11 cellular contexts compared by ENCODE assay signal in the genomic region with DNA sequence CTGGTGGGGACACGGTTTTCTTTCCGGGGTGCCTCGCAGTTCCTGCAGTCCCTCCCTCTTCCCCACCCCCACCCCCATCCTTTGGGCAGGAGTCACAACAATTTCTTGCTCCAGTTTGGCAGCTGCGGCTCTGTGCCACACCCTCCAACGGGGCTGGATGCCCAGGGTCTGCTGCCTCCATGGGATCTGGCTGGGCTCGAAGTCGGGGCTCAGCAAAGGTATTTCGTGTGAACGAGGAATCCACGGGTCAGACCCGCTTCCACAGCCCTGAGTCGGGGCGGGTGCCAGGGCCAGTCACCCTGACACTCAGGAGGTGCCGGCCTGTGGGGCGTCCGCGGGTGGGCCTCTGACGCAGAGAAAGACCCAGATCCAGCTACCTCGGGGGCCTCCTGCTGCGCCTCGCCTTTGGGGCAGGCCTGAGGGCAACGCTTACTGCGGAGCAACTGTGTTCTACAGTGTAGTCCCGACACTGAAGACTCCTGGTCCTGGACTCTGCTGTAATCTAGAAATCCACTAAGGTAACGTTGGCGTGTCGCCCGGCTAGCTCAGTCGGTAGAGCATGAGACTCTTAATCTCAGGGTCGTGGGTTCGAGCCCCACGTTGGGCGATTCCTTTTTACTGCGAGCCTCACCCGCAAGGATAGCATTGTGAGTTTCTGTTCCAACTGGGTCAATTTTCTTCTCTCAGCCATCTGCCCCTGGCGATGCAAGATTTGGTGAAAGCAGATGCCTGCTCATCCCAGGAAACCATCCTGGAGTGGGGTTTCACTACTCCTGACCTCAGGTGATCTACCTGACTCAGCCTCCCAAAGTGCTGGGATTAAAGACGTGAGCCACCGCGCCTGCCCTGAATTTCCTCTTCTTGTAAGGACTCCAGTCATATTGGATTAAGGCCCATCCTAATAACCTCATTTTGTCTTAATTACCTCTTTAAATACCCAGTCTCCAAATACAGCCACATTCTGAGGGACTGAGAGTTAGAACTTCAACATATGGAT. TPM values are rescaled to one million over a fixed set of nuclear protein-coding genes. Genes with fewer than 3 reads are reported as not detected.
DNase-seq lines count a peak whose midpoint lies in the region; ATAC-seq, FAIRE-seq and TF ChIP-seq lines count a peak whose summit lies in the region.
"Had no signal": no experiment of that assay in that cellular context is flagged by ENCODE, and none has a peak within 500 bp of the region (broad histone marks: within the 10 kb centered on the region; RNA-seq: fewer than 3 reads in every experiment).

No MANE protein-coding gene starts in this region.

- peak overlapping the region; percentile 52 for H3K4me2 ChIP-seq in endothelial cell of umbilical vein (ENCODE audit: insufficient read depth, low read length)

- H3K9me3 Mint-ChIP-seq in stimulated activated effector memory CD8-positive, alpha-beta T cell treated with anti-CD3 and anti-CD28 coated beads, Interleukin-12 subunit alpha, Interleukin-12 subunit beta, amount 100 ng/mL, for 72 hours: no peaks in the 10 kb centered on the region

- DNase-seq in activated T-cell treated with anti-CD3 and anti-CD28 coated beads for 24 hours (ENCODE audit: low read depth) (peak; percentile 57), NT2/D1 (ENCODE audit: low read depth, low spot score) (no peak), endothelial cell of umbilical vein (ENCODE audit: low read depth, low spot score) (peak; percentile 39), caudate nucleus (lab: John Stamatoyannopoulos, UW) (no peak), cerebellar nuclear complex (lab: John Stamatoyannopoulos, UW) (no peak)
- no peak for DNase-seq in activated T-cell treated with anti-CD3 and anti-CD28 coated beads, Interleukin-2, amount 50 U/mL, for 1 hour
- peak; percentile 29 to 78 for DNase-seq in stimulated activated effector memory CD8-positive, alpha-beta T cell treated with anti-CD3 and anti-CD28 coated beads, Interleukin-12 subunit alpha, Interleukin-12 subunit beta, amount 100 ng/mL, for 72 hours (ENCODE audit: low spot score in 2 of 2)
- DNase-seq: DND-41 had no signal

- CTCF ChIA-PET in endothelial cell of umbilical vein (lab: Charles Lee): interaction anchor here (1.6 kb wide), 1 partner anchor 25 kb away, joined by 4 read pairs; no protein-coding TSS in a partner anchor

- H2AFZ ChIP-seq in endothelial cell of umbilical vein (ENCODE audit: low read depth, low read length): peak overlapping the region; percentile 15

- POLR2A ChIA-PET in endothelial cell of umbilical vein (lab: Charles Lee): interaction anchor here (0.6 kb wide), 1 partner anchor 253 kb away, joined by 3 read pairs; no protein-coding TSS in a partner anchor

- H3K27me3 ChIP-seq in NT2/D1 (ENCODE audit: insufficient read depth, insufficient read length) (peaks cover 29% of the 10 kb centered on the region), endothelial cell of umbilical vein (ENCODE audit: control insufficient read depth in 2 of 2, insufficient read depth in 2 of 2, low read length in 2 of 2) (peaks cover 23 to 24% of the 10 kb centered on the region in 2 experiments)

- H3K4me1 Mint-ChIP-seq in stimulated activated effector memory CD8-positive, alpha-beta T cell treated with anti-CD3 and anti-CD28 coated beads, Interleukin-12 subunit alpha, Interleukin-12 subunit beta, amount 100 ng/mL, for 72 hours: peaks cover 32% of the 10 kb centered on the region

- peak; percentile 67 for FAIRE-seq in endothelial cell of umbilical vein (lab: Jason Lieb, UNC)

- H3K79me2 ChIP-seq in endothelial cell of umbilical vein (ENCODE audit: control insufficient read depth, insufficient read depth, low read length): no peaks in the 10 kb centered on the region

- no peak for TF ChIP-seq POLR2A in endothelial cell of umbilical vein (IDR thresholded peaks at IDR 0.05; ENCODE audit: low read depth, low read length)

- H3K27ac Mint-ChIP-seq in stimulated activated effector memory CD8-positive, alpha-beta T cell treated with anti-CD3 and anti-CD28 coated beads, Interleukin-12 subunit alpha, Interleukin-12 subunit beta, amount 100 ng/mL, for 72 hours: peak overlapping the region; percentile 82

- H4K20me1 ChIP-seq in endothelial cell of umbilical vein (replicated peaks; ENCODE audit: control insufficient read depth, extremely low read depth, insufficient read depth, low read length): no peaks in the 10 kb centered on the region

- intact Hi-C loops in endothelial cell of umbilical vein (cut with micrococcal nuclease): no loop called here

- H3K27ac ChIP-seq in endothelial cell of umbilical vein (ENCODE audit: insufficient read depth, low read depth, low read length) (no peak overlapping the region), caudate nucleus (ENCODE audit: low read depth, low read length) (no peak overlapping the region)

- H3K4me3 Mint-ChIP-seq in stimulated activated effector memory CD8-positive, alpha-beta T cell treated with anti-CD3 and anti-CD28 coated beads, Interleukin-12 subunit alpha, Interleukin-12 subunit beta, amount 100 ng/mL, for 72 hours: peak overlapping the region; percentile 64

- H3K4me1 ChIP-seq in NT2/D1 (ENCODE audit: insufficient read depth, insufficient read length) (peaks cover 8% of the 10 kb centered on the region), endothelial cell of umbilical vein (ENCODE audit: control insufficient read depth, extremely low read depth, insufficient read depth, low read length) (peaks cover 20% of the 10 kb centered on the region)

- H3K9ac ChIP-seq in NT2/D1 (ENCODE audit: insufficient read length, low read depth) (peak overlapping the region; percentile 61), endothelial cell of umbilical vein (replicated peaks; ENCODE audit: extremely low read depth, insufficient read depth, low read length) (no peak overlapping the region)

- H3K36me3 ChIP-seq in NT2/D1 (ENCODE audit: insufficient read depth, insufficient read length, low read length): no peaks in the 10 kb centered on the region
- H3K36me3 ChIP-seq in endothelial cell of umbilical vein (ENCODE audit: control insufficient read depth in 2 of 2, extremely low read depth in 1 of 2, insufficient read depth in 2 of 2, low read length in 2 of 2): no peaks in the 10 kb centered on the region

- ATAC-seq in stimulated activated effector memory CD8-positive, alpha-beta T cell treated with anti-CD3 and anti-CD28 coated beads, Interleukin-12 subunit alpha, Interleukin-12 subunit beta, amount 100 ng/mL, for 72 hours: no peak
- no peak for ATAC-seq in HG03135 (IDR thresholded peaks at IDR 0.05; ENCODE audit: unreplicated experiment)

- H3K4me3 ChIP-seq in NT2/D1 (ENCODE audit: insufficient read length, low read depth): peak overlapping the region; percentile 55
- peak overlapping the region in 1 of 3 experiments; percentile 10 for H3K4me3 ChIP-seq in endothelial cell of umbilical vein (replicated peaks in 1 of 3; ENCODE audit: insufficient read depth in 1 of 3, low read depth in 1 of 3, low read length in 3 of 3)

- H3K36me3 Mint-ChIP-seq in stimulated activated effector memory CD8-positive, alpha-beta T cell treated with anti-CD3 and anti-CD28 coated beads, Interleukin-12 subunit alpha, Interleukin-12 subunit beta, amount 100 ng/mL, for 72 hours: peaks cover 23% of the 10 kb centered on the region

- BruUV-seq in endothelial cell of umbilical vein (replicated peaks; lab: Mats Ljungman, UMichigan): no TSS peak

- dilution Hi-C loops in endothelial cell of umbilical vein (cut with MboI; ENCODE audit: extremely low pct_ligation_motif_present, low sequenced_read_pairs): no loop called here

- H3K9me3 ChIP-seq in NT2/D1 (ENCODE audit: insufficient read depth, low read length) (no peaks in the 10 kb centered on the region), endothelial cell of umbilical vein (replicated peaks; ENCODE audit: control insufficient read depth, insufficient read depth, low read length) (no peaks in the 10 kb centered on the region)

- H3K9me1 ChIP-seq in endothelial cell of umbilical vein (replicated peaks; ENCODE audit: control insufficient read depth, extremely low read depth, insufficient read depth, low read length): no peaks in the 10 kb centered on the region

- no peak for TF ChIP-seq CTCF in endothelial cell of umbilical vein (IDR thresholded peaks at IDR 0.05; ENCODE audit: extremely low read depth in 1 of 2, insufficient read depth in 1 of 2, low read depth in 1 of 2, low read length in 2 of 2)

TF ChIP-seq in endothelial cell of umbilical vein, 7 proteins besides CTCF, POLR2A, EP300 and RAD21:
- TF ChIP-seq EZH2 (IDR thresholded peaks at IDR 0.05; ENCODE audit: borderline replicate concordance, low read depth, low read length, severe bottlenecking): peak; percentile 42
- no peak for TF ChIP-seq FOS (IDR thresholded peaks at IDR 0.05; ENCODE audit: borderline replicate concordance, insufficient read depth, low read length)
- TF ChIP-seq MYC (IDR thresholded peaks at IDR 0.05; ENCODE audit: low read depth, low read length): no peak

RNA-seq across cellular contexts. Expression of gene OR1F1, which starts 12.5 kb away (rescaled TPM):
- total RNA-seq in endothelial cell of umbilical vein: not detected in 2 replicates
- polyA plus RNA-seq in endothelial cell of umbilical vein: 0.17 and 0.25 TPM in 2 replicates
- 0.10 and 0.14 TPM in 2 replicates for polyA plus RNA-seq in endothelial cell of umbilical vein (2011; cell fraction: cytosol; rRNA removed)
- not detected in 2 replicates for polyA plus RNA-seq in endothelial cell of umbilical vein (2011; cell fraction: nucleus; rRNA removed)
- 0.19 TPM in 1 of 2 replicates, not detected in the other for polyA plus RNA-seq in endothelial cell of umbilical vein (2012)
- polyA minus RNA-seq in endothelial cell of umbilical vein: 0.63 TPM in 1 of 2 replicates, not detected in the other
- not detected for polyA minus RNA-seq in endothelial cell of umbilical vein (2011; cell fraction: cytosol; rRNA and poly(A)+ RNA removed)
- not detected in 2 replicates for polyA minus RNA-seq in endothelial cell of umbilical vein (2011; cell fraction: nucleus; rRNA and poly(A)+ RNA removed)
- total RNA-seq: aorta, urinary bladder had no signal
- polyA plus RNA-seq: aorta, urinary bladder had no signal

RNA-seq across cellular contexts. Expression of gene ZNF213, which starts 40.6 kb away (rescaled TPM):
- total RNA-seq in endothelial cell of umbilical vein: 8.0 and 9.8 TPM in 2 replicates
- polyA plus RNA-seq in endothelial cell of umbilical vein: 1.8 and 2.0 TPM in 2 replicates
- 1.3 and 1.7 TPM in 2 replicates for polyA plus RNA-seq in endothelial cell of umbilical vein (2011; cell fraction: cytosol; rRNA removed)
- 0.87 and 0.90 TPM in 2 replicates for polyA plus RNA-seq in endothelial cell of umbilical vein (2011; cell fraction: nucleus; rRNA removed)
- polyA plus RNA-seq in endothelial cell of umbilical vein (2012): 6.0 and 6.4 TPM in 2 replicates
- 1.4 and 2.0 TPM in 2 replicates for polyA minus RNA-seq in endothelial cell of umbilical vein
- polyA minus RNA-seq in endothelial cell of umbilical vein (2011; cell fraction: cytosol; rRNA and poly(A)+ RNA removed): 3.5 TPM
- polyA minus RNA-seq in endothelial cell of umbilical vein (2011; cell fraction: nucleus; rRNA and poly(A)+ RNA removed): 0.72 and 1.5 TPM in 2 replicates

RNA-seq across cellular contexts. Expression of gene ZNF200, which starts 59.5 kb away (rescaled TPM):
- 9.1 and 10.0 TPM in 2 replicates for total RNA-seq in endothelial cell of umbilical vein
- polyA plus RNA-seq in endothelial cell of umbilical vein: 2.8 and 3.4 TPM in 2 replicates
- polyA plus RNA-seq in endothelial cell of umbilical vein (2011; cell fraction: cytosol; rRNA removed): 3.1 and 4.1 TPM in 2 replicates
- polyA plus RNA-seq in endothelial cell of umbilical vein (2011; cell fraction: nucleus; rRNA removed): 7.2 TPM in 2 replicates
- 6.9 and 7.4 TPM in 2 replicates for polyA plus RNA-seq in endothelial cell of umbilical vein (2012)
- 5.9 and 11.4 TPM in 2 replicates for polyA minus RNA-seq in endothelial cell of umbilical vein
- polyA minus RNA-seq in endothelial cell of umbilical vein (2011; cell fraction: cytosol; rRNA and poly(A)+ RNA removed): 10.5 TPM
- polyA minus RNA-seq in endothelial cell of umbilical vein (2011; cell fraction: nucleus; rRNA and poly(A)+ RNA removed): 6.6 and 9.0 TPM in 2 replicates

Comparison
In these comparisons a context has a peak if more than half of its experiments do, and no peak if none do; other contexts are left out.
1. DNase-seq: peak in activated T-cell treated with anti-CD3 and anti-CD28 coated beads for 24 hours (single experiment), endothelial cell of umbilical vein (single experiment) and stimulated activated effector memory CD8-positive, alpha-beta T cell treated with anti-CD3 and anti-CD28 coated beads, Interleukin-12 subunit alpha, Interleukin-12 subunit beta, amount 100 ng/mL, for 72 hours (2 of 2); none in activated T-cell treated with anti-CD3 and anti-CD28 coated beads, Interleukin-2, amount 50 U/mL, for 1 hour (single experiment), NT2/D1 (single experiment), caudate nucleus (0 of 61) and cerebellar nuclear complex (0 of 2).